Comparison of ENCODE assay signal across 1 cellular context in the genomic region with DNA sequence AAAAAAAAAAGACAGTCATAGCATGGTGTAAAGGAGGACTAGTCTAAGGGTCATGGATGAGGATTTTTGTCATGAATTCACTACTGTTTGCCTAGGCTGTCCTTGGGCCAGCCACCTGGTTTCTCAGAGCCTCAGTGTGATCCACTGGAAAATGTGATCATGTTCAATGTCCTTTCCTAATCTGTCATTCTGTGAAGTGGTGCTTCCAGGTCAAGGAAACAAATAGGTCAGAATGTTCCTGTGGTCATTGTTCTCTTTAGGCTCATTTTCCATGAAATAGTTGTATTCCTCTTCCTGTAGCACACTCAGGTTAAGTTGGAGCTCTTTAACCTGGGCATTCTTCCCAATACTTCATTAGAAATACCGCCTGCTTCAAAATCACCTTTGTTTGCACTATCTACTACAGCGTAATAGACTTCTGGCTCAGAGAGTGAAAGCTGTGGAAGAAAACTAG.
TF ChIP-seq lines count a peak whose summit lies in the region.

No MANE protein-coding gene starts in this region.

TF ChIP-seq in SK-N-SH, 30 proteins besides CTCF, POLR2A, EP300 and RAD21 (continued from another document):
- TF ChIP-seq USF2 (IDR thresholded peaks at IDR 0.05; ENCODE audit: borderline replicate concordance, low read depth, low read length): no peak
- TF ChIP-seq TCF12 (IDR thresholded peaks at IDR 0.05): no peak
- no peak for TF ChIP-seq RXRA (IDR thresholded peaks at IDR 0.05; ENCODE audit: borderline replicate concordance, low read depth)
- TF ChIP-seq TAF1 (IDR thresholded peaks at IDR 0.05; ENCODE audit: borderline replicate concordance, low read depth, low read length): no peak
TF ChIP-seq in SK-N-SH: peak in this region for 0.
